9 cellular contexts compared by ENCODE assay signal in the genomic region with DNA sequence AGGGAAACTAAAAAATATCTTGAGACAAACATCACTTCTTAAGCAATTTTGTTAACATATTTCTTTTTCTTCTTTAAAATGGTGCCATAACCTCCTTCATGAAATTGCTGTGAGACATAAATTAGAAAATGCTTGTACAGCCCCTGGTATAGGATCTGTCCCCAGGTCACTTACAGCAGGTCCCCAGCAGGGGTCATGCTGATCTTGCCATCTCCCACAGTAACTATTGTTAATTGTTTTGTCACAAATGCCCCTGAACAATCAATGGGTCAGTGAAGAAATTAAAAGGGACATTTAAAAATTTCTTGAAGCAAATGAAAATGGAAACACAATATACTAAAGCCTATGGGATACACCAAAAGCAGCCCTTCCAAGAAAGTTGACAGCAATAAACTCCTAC.
DNase-seq lines count a peak whose midpoint lies in the region; FAIRE-seq and TF ChIP-seq lines count a peak whose summit lies in the region.
"Had no signal": no experiment of that assay in that cellular context is flagged by ENCODE, and none has a peak within 500 bp of the region (broad histone marks: within the 10 kb centered on the region; RNA-seq: fewer than 3 reads in every experiment).

No MANE protein-coding gene starts in this region.

- no peak overlapping the region for H3K4me3 Mint-ChIP-seq in osteocyte (ENCODE audit: unreplicated experiment)
- H3K4me3 Mint-ChIP-seq: activated CD4-positive, alpha-beta T cell treated with anti-CD3 and anti-CD28 coated beads, Interleukin-2, amount 10 ng/mL, durations not matched to agents 24 days and 14 days had no signal

- DNase-seq in NCI-H146 (lab: John Stamatoyannopoulos, UW) (peak; percentile 17), NCI-H146 treated with DMSO at 0.1 percent for 48 hours (lab: John Stamatoyannopoulos, UW; ENCODE audit: unreplicated experiment) (no peak), HT1080 (ENCODE audit: low read depth) (peak; percentile 31), bronchial epithelial cell (ENCODE audit: low read depth) (no peak), osteocyte (ENCODE audit: extremely low spot score, unreplicated experiment) (no peak), RCC 7860 (ENCODE audit: low spot score) (no peak), AG08396 (ENCODE audit: low spot score) (no peak), NCI-H526 treated with DMSO at 0.1 percent for 48 hours (lab: John Stamatoyannopoulos, UW) (no peak)
- DNase-seq: activated CD4-positive, alpha-beta T cell treated with anti-CD3 and anti-CD28 coated beads, Interleukin-2, amount 10 ng/mL, durations not matched to agents 24 days and 14 days had no signal

- no peaks in the 10 kb centered on the region for H3K36me3 ChIP-seq in bronchial epithelial cell (ENCODE audit: control insufficient read depth, insufficient read depth, low read length)

- no peaks in the 10 kb centered on the region for H3K27me3 Mint-ChIP-seq in osteocyte (ENCODE audit: unreplicated experiment)
- H3K27me3 Mint-ChIP-seq: activated CD4-positive, alpha-beta T cell treated with anti-CD3 and anti-CD28 coated beads, Interleukin-2, amount 10 ng/mL, durations not matched to agents 24 days and 14 days had no signal

- H3K36me3 Mint-ChIP-seq in osteocyte (ENCODE audit: unreplicated experiment), result peaks cover 27% of the 10 kb centered on the region

- peaks cover 16% of the 10 kb centered on the region for H3K9me3 Mint-ChIP-seq in osteocyte (ENCODE audit: unreplicated experiment)

- TF ChIP-seq CTCF in bronchial epithelial cell (IDR thresholded peaks at IDR 0.05; ENCODE audit: insufficient read depth, low read length, severe bottlenecking) (peak; percentile 44), osteocyte (IDR thresholded peaks at IDR 0.05) (peak; percentile 20)

- H3K27ac Mint-ChIP-seq in osteocyte (ENCODE audit: unreplicated experiment), result no peak overlapping the region
- H3K27ac Mint-ChIP-seq: activated CD4-positive, alpha-beta T cell treated with anti-CD3 and anti-CD28 coated beads, Interleukin-2, amount 10 ng/mL, durations not matched to agents 24 days and 14 days had no signal

- H3K4me1 Mint-ChIP-seq in osteocyte (ENCODE audit: unreplicated experiment), result no peaks in the 10 kb centered on the region

- no peak for FAIRE-seq in bronchial epithelial cell (lab: Jason Lieb, UNC)
- no peak for FAIRE-seq in RCC 7860 (lab: Jason Lieb, UNC)

- no peaks in the 10 kb centered on the region for H3K27me3 ChIP-seq in bronchial epithelial cell (ENCODE audit: control insufficient read depth, insufficient read depth, low read length)

- H3K4me3 ChIP-seq in bronchial epithelial cell (ENCODE audit: low read depth, low read length), result no peak overlapping the region

Comparison
In these comparisons a context has a peak if more than half of its experiments do, and no peak if none do; other contexts are left out.
1. DNase-seq: peak in NCI-H146 (single experiment) and HT1080 (single experiment); none in NCI-H146 treated with DMSO at 0.1 percent for 48 hours (single experiment), bronchial epithelial cell (single experiment), osteocyte (single experiment), RCC 7860 (single experiment), AG08396 (single experiment) and NCI-H526 treated with DMSO at 0.1 percent for 48 hours (single experiment).